In the genomic region with DNA sequence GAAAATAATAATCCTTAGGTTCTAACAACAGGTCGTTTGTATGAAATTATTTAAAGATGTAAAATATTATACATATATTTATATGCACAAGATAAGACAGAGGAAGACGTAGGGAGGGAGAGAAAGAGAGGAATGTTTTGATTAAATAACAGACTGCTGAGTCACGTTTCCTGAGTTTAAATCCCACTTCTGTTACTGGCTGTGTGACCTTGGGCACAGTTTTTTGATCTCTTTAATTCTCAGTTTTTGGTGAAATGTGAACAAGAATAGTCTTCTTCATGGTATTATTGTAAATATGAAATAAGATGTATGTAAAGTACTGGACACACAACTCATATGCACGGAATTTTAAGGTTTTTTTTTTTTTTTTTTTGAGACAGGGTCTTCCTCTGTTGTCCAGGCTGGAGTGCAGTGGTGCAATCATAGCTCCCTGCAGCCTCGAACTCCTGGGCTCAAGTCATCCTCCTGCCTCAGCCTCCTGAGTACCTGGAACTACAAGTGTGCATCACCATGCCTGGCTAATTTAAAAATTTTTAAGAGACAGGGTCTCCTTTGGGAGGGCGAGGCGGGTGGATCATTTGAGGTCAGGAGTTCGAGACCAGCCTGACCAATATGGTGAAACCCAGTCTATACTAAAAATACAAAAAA, we compare ENCODE assay signal across 17 cellular contexts. TPM values are rescaled to one million over a fixed set of nuclear protein-coding genes. Genes with fewer than 3 reads are reported as not detected.
DNase-seq lines count a peak whose midpoint lies in the region; FAIRE-seq and TF ChIP-seq lines count a peak whose summit lies in the region.
"Had no signal": no experiment of that assay in that cellular context is flagged by ENCODE, and none has a peak within 500 bp of the region (broad histone marks: within the 10 kb centered on the region; RNA-seq: fewer than 3 reads in every experiment).

No MANE protein-coding gene starts in this region.

- H4K20me1 ChIP-seq in astrocyte (ENCODE audit: insufficient read depth, low read length): no peaks in the 10 kb centered on the region

- no peak overlapping the region for H3K9ac ChIP-seq in astrocyte (ENCODE audit: low read length)

- H3K36me3 ChIP-seq in A673 (ENCODE audit: insufficient read depth, low read length, poor library complexity, severe bottlenecking) (no peaks in the 10 kb centered on the region), astrocyte (ENCODE audit: insufficient read depth, low read length) (no peaks in the 10 kb centered on the region)
- H3K36me3 ChIP-seq: pancreas had no signal

- peaks cover 30% of the 10 kb centered on the region for H3K4me1 ChIP-seq in A673 (ENCODE audit: insufficient read depth, low read length, poor library complexity, severe bottlenecking)
- H3K4me1 ChIP-seq in astrocyte (ENCODE audit: insufficient read depth, low read length): peaks cover 10% of the 10 kb centered on the region

- H3K27ac ChIP-seq in A673 (ENCODE audit: low read depth, low read length, poor library complexity, severe bottlenecking) (peak overlapping the region; percentile 60), astrocyte (ENCODE audit: low read depth, low read length) (no peak overlapping the region)
- H3K27ac ChIP-seq: pancreas had no signal

- H3K4me3 ChIP-seq in A673 (ENCODE audit: low read depth, low read length, poor library complexity, severe bottlenecking) (no peak overlapping the region), astrocyte (ENCODE audit: insufficient read depth, low read depth, low read length) (no peak overlapping the region)
- H3K4me3 ChIP-seq: pancreas had no signal

- no peak overlapping the region for H2AFZ ChIP-seq in astrocyte (ENCODE audit: low read depth, low read length)

- DNase-seq in A673 (ENCODE audit: low spot score) (peak; percentile 78), HTR-8/SVneo (ENCODE audit: insufficient read length, low spot score) (peak; percentile 31), astrocyte (ENCODE audit: low read depth) (peak; percentile 54), hepatic stellate cell (ENCODE audit: low spot score) (peak; percentile 43), superior temporal gyrus (ENCODE audit: extremely low spot score) (no peak), DMS79 treated with DMSO at 0.1 percent for 48 hours (lab: John Stamatoyannopoulos, UW) (no peak), NCI-H2029 (lab: John Stamatoyannopoulos, UW) (no peak)
- DNase-seq in NK-92 treated with Interleukin-12 subunit alpha and Interleukin-12 subunit beta, amount 100 ng/mL, for 24 hours (lab: John Stamatoyannopoulos, UW): no peak
- DNase-seq: activated CD8-positive, alpha-beta memory T cell treated with anti-CD3 and anti-CD28 coated beads, Interleukin-2, amount 50 U/mL, for 48 hours; KBM-7; NCI-H146; NCI-H774; pancreas; SIG-M5; trophoblast cell had no signal

- peak overlapping the region; percentile 58 for H3K4me3 Mint-ChIP-seq in astrocyte (ENCODE audit: unreplicated experiment)
- H3K4me3 Mint-ChIP-seq: WTC11 had no signal

- H3K9me3 Mint-ChIP-seq in astrocyte (ENCODE audit: unreplicated experiment): peaks cover 3% of the 10 kb centered on the region

- POLR2A ChIA-PET in A673 (lab: Charles Lee; ENCODE audit: low non-redundant PET): interaction anchor here (0.6 kb wide), 2 partner anchors 74 to 905 kb away, joined by 3 to 4 read pairs; no protein-coding TSS in a partner anchor

- intact Hi-C loops in A673 (cut with micrococcal nuclease; ENCODE audit: unreplicated experiment): no loop called here

- H3K4me1 Mint-ChIP-seq in astrocyte (ENCODE audit: low read depth, unreplicated experiment): peaks cover 8% of the 10 kb centered on the region

- no peak for FAIRE-seq in HTR-8/SVneo (lab: Jason Lieb, UNC)
- FAIRE-seq in astrocyte (lab: Jason Lieb, UNC): no peak
- FAIRE-seq: pancreas had no signal

- H3K4me2 ChIP-seq in astrocyte (ENCODE audit: low read length): peak overlapping the region; percentile 48

- H3K79me2 ChIP-seq in astrocyte (ENCODE audit: insufficient read depth, low read length): no peaks in the 10 kb centered on the region

- no peaks in the 10 kb centered on the region for H3K27me3 ChIP-seq in A673 (replicated peaks; ENCODE audit: insufficient read depth, low read depth, low read length, poor library complexity)
- no peaks in the 10 kb centered on the region for H3K27me3 ChIP-seq in astrocyte (ENCODE audit: insufficient read depth, low read length)

- H3K27ac Mint-ChIP-seq in astrocyte (ENCODE audit: unreplicated experiment): peak overlapping the region; percentile 79
- H3K27ac Mint-ChIP-seq: activated naive CD4-positive, alpha-beta T cell treated with anti-CD3 and anti-CD28 coated beads, Interleukin-2, amount 50 U/mL, for 72 hours; WTC11 had no signal

- no TSS peak for BruUV-seq in A673 (replicated peaks; lab: Mats Ljungman, UMichigan)

- TF ChIP-seq CTCF in A673 (conservative IDR thresholded peaks at IDR 0.05; ENCODE audit: low read depth, low read length) (no peak), astrocyte (IDR thresholded peaks at IDR 0.05; ENCODE audit: insufficient read depth, low read depth, low read length) (no peak)

- peaks cover 2% of the 10 kb centered on the region for H3K27me3 Mint-ChIP-seq in astrocyte (ENCODE audit: low read depth, unreplicated experiment)

- peaks cover 4% of the 10 kb centered on the region for H3K36me3 Mint-ChIP-seq in astrocyte (ENCODE audit: low read depth, unreplicated experiment)
- H3K36me3 Mint-ChIP-seq: activated naive CD4-positive, alpha-beta T cell treated with anti-CD3 and anti-CD28 coated beads, Interleukin-2, amount 50 U/mL, for 72 hours had no signal

- H3K9me3 ChIP-seq in A673 (ENCODE audit: low read depth, low read length, poor library complexity, severe bottlenecking) (no peaks in the 10 kb centered on the region), astrocyte (ENCODE audit: insufficient read depth, low read depth, low read length) (no peaks in the 10 kb centered on the region)
- H3K9me3 ChIP-seq: pancreas had no signal

- CTCF ChIA-PET in A673 (lab: Charles Lee): no interaction called here

RNA-seq across cellular contexts. Expression of gene BAMBI, which starts 42.6 kb away (rescaled TPM):
- 24.8 and 31.9 TPM in 2 replicates for total RNA-seq in A673 (2021)
- 45.4 and 50.6 TPM in 2 replicates for total RNA-seq in astrocyte

Comparison
In these comparisons a context has a peak if more than half of its experiments do, and no peak if none do; other contexts are left out.
1. DNase-seq: peak in A673 (single experiment), HTR-8/SVneo (single experiment), astrocyte (single experiment) and hepatic stellate cell (single experiment); none in superior temporal gyrus (single experiment), DMS79 treated with DMSO at 0.1 percent for 48 hours (single experiment), NCI-H2029 (single experiment) and NK-92 treated with Interleukin-12 subunit alpha and Interleukin-12 subunit beta, amount 100 ng/mL, for 24 hours (single experiment).